22 cellular contexts compared by ENCODE assay signal in the genomic region with DNA sequence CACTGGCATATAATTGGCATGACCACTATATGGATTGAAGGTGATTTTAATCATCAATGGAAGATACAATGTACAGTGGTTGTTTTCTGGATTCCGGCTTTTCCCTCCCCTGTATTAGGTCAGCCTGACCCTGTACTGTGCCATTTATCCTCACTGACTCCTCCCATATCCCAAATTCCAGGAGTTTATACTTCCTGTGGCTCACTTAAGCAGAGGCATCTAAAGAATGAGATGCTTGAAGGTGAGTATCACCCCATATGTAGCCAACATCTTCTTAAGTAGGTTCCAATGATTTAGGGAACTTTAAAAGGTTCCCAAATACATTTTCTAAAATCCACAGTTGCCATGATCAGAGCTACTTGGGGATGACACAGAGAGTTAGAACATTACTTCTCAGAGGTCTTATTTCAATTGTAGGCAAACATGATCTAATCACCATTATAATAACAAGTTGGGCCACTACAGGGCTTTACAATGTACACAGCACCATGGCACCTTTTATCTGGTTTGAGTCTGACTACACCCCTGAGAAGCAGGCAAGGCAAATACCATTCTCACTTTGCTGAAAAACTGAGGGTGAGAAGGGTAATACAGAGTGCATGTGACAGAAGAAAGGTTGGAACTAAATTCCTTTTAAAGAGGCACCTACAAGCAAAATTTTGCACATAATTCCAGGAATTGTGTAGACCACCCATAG.
DNase-seq lines count a peak whose midpoint lies in the region; ATAC-seq, FAIRE-seq and TF ChIP-seq lines count a peak whose summit lies in the region.
"Had no signal": no experiment of that assay in that cellular context is flagged by ENCODE, and none has a peak within 500 bp of the region (broad histone marks: within the 10 kb centered on the region; RNA-seq: fewer than 3 reads in every experiment).

No MANE protein-coding gene starts in this region.

- no peak overlapping the region for H3K4me3 ChIP-seq in GM23338
- no peak overlapping the region for H3K4me3 ChIP-seq in GM12878
- H3K4me3 ChIP-seq: A549; BLaER1 treated with 17β-estradiol and CSF1 and Interleukin-3, amounts not matched to agents 10 nM and 100 nM had no signal

- no peaks in the 10 kb centered on the region for H3K27me3 Mint-ChIP-seq in GM23338 (ENCODE audit: insufficient read depth, low read depth, poor library complexity)
- H3K27me3 Mint-ChIP-seq: CD4-positive, alpha-beta T cell; CD8-positive, alpha-beta memory T cell had no signal

- H2AFZ ChIP-seq in GM23338: no peak overlapping the region
- H2AFZ ChIP-seq in GM12878 (ENCODE audit: control insufficient read depth, low read depth, low read length): no peak overlapping the region

- TF ChIP-seq RAD21 in GM12878 (IDR thresholded peaks at IDR 0.05; ENCODE audit: insufficient read depth, low read depth, low read length): no peak

- no peak overlapping the region for H3K4me3 Mint-ChIP-seq in GM23338
- H3K4me3 Mint-ChIP-seq: CD14-positive monocyte; CD4-positive, alpha-beta T cell; CD8-positive, alpha-beta memory T cell had no signal

- TF ChIP-seq CTCF in GM23338 (conservative IDR thresholded peaks at IDR 0.05; ENCODE audit: low read depth in 2 of 2): no peak
- no peak for TF ChIP-seq CTCF in GM12878 (IDR thresholded peaks at IDR 0.05 in 2 of 3, conservative IDR thresholded peaks at IDR 0.05 in 1 of 3; ENCODE audit: control insufficient read depth in 2 of 3, extremely low read depth in 1 of 3, insufficient read depth in 1 of 3, low read depth in 3 of 3, low read length in 3 of 3)

- BruUV-seq in GM12878 (replicated peaks; lab: Mats Ljungman, UMichigan): no TSS peak

- in situ Hi-C loops in GM12878 (cut with MboI): no loop called here

- intact Hi-C loops in GM12878 (cut with micrococcal nuclease; ENCODE audit: unreplicated experiment): loop anchor here (5.0 kb wide), 1 partner anchor 53 kb away; no protein-coding TSS in a partner anchor

- SMC1A ChIA-PET in GM12878 (lab: Charles Lee; ENCODE audit: uncharacterized antibody, unreplicated experiment): interaction anchor here (1.2 kb wide), 1 partner anchor 40 kb away, joined by 3 read pairs; no protein-coding TSS in a partner anchor

- H4K20me1 ChIP-seq in GM23338 (replicated peaks; ENCODE audit: insufficient read depth) (no peaks in the 10 kb centered on the region), GM12878 (ENCODE audit: control insufficient read depth, insufficient read depth) (no peaks in the 10 kb centered on the region)
- H4K20me1 ChIP-seq: BLaER1 treated with 17β-estradiol and CSF1 and Interleukin-3, amounts not matched to agents 10 nM and 100 nM had no signal

- H3K27ac ChIP-seq in GM23338 (ENCODE audit: low read depth): no peak overlapping the region
- H3K27ac ChIP-seq in GM12878 (ENCODE audit: control insufficient read depth, insufficient read depth): no peak overlapping the region
- H3K27ac ChIP-seq: A549; BLaER1 treated with 17β-estradiol and CSF1 and Interleukin-3, amounts not matched to agents 10 nM and 100 nM had no signal

- TF ChIP-seq EP300 in GM12878 (IDR thresholded peaks at IDR 0.05; ENCODE audit: borderline replicate concordance in 1 of 2, control insufficient read depth in 1 of 2, low read depth in 2 of 2, low read length in 2 of 2): no peak

- ATAC-seq in GM23338 (peak; percentile 57), GM12878 (peak; percentile 39), GM18505 (IDR thresholded peaks at IDR 0.05; ENCODE audit: unreplicated experiment) (no peak)
- ATAC-seq: A549 had no signal

- 46% methylated on average over 1 of the region's 1 CpG for WGBS in GM12878 (ENCODE audit: insufficient coverage, insufficient replicate concordance, low lambda C conversion rate, missing lambda C conversion rate)

- DNase-seq in GM12892 (ENCODE audit: insufficient read length): no peak
- DNase-seq in GM23338 (ENCODE audit: low spot score): peak; percentile 14
- DNase-seq in GM12878 (ENCODE audit: low read depth, low spot score): no peak
- DNase-seq in kidney tubule cell (ENCODE audit: low spot score): peak; percentile 16
- no peak for DNase-seq in activated CD8-positive, alpha-beta memory T cell treated with anti-CD3 and anti-CD28 coated beads for 24 hours
- no peak for DNase-seq in NCI-H524 (lab: John Stamatoyannopoulos, UW)
- DNase-seq: 8988T; ACHN; AML-193; BE2C; CD4-positive, alpha-beta T cell; CD8-positive, alpha-beta memory T cell; DMS 273 treated with DMSO at 0.1 percent for 48 hours; DND-41; H7; HCEC 1CT had no signal

- CTCF ChIA-PET in GM12878 (lab: Yijun Ruan, JAX): interaction anchor here (0.7 to 1.6 kb wide), 3 partner anchors 45 to 392 kb away, joined by 3 to 4 read pairs (median 4); no protein-coding TSS in a partner anchor

- H3K4me2 ChIP-seq in GM23338: no peak overlapping the region
- H3K4me2 ChIP-seq in GM12878 (ENCODE audit: control insufficient read depth, insufficient read depth): no peak overlapping the region
- H3K4me2 ChIP-seq: A549; BLaER1 treated with 17β-estradiol and CSF1 and Interleukin-3, amounts not matched to agents 10 nM and 100 nM had no signal

- H3K4me1 ChIP-seq in GM23338 (ENCODE audit: insufficient read depth): peaks cover 4% of the 10 kb centered on the region; the same call in 1 of the 2 replicates
- no peaks in the 10 kb centered on the region for H3K4me1 ChIP-seq in GM12878 (ENCODE audit: control insufficient read depth, insufficient read depth, low read length)
- H3K4me1 ChIP-seq: A549, BE2C had no signal

- TF ChIP-seq POLR2A in GM12892 (IDR thresholded peaks at IDR 0.05; ENCODE audit: low read depth, low read length) (no peak), GM12878 (IDR thresholded peaks at IDR 0.05; ENCODE audit: low read depth, low read length) (no peak), GM18505 (IDR thresholded peaks at IDR 0.05; ENCODE audit: borderline replicate concordance, extremely low read depth, insufficient read depth, insufficient read length) (no peak)

- RAD21 ChIA-PET in GM12878 (lab: Charles Lee; ENCODE audit: unreplicated experiment): interaction anchor here (1.7 kb wide), 1 partner anchor 44 kb away, joined by 5 read pairs; no protein-coding TSS in a partner anchor

- no peaks in the 10 kb centered on the region for H3K36me3 Mint-ChIP-seq in GM23338 (ENCODE audit: low read depth)
- H3K36me3 Mint-ChIP-seq: CD14-positive monocyte; CD8-positive, alpha-beta memory T cell had no signal

- H3K36me3 ChIP-seq in GM23338 (ENCODE audit: insufficient read depth): no peaks in the 10 kb centered on the region
- no peaks in the 10 kb centered on the region for H3K36me3 ChIP-seq in GM12878 (ENCODE audit: control insufficient read depth in 2 of 2, insufficient read depth in 2 of 2, low read length in 1 of 2)
- H3K36me3 ChIP-seq: BE2C had no signal

- H3K9me3 Mint-ChIP-seq in GM23338: no peaks in the 10 kb centered on the region

- H3K27ac Mint-ChIP-seq in GM23338: no peak overlapping the region
- H3K27ac Mint-ChIP-seq: CD14-positive monocyte; CD4-positive, alpha-beta T cell; CD8-positive, alpha-beta memory T cell had no signal

- POLR2A ChIA-PET in GM12878 (lab: Charles Lee): no interaction called here

- no peaks in the 10 kb centered on the region for H3F3A ChIP-seq in GM23338 (replicated peaks; ENCODE audit: low read depth)

- no peaks in the 10 kb centered on the region; the same call in 2 of the 3 replicates for H3K9me3 ChIP-seq in GM12878 (replicated peaks; ENCODE audit: control insufficient read depth, insufficient read depth, low read length)
- H3K9me3 ChIP-seq: A549, BE2C had no signal

- H3K27me3 ChIP-seq in GM23338 (ENCODE audit: insufficient read depth) (no peaks in the 10 kb centered on the region), GM12878 (replicated peaks in 1 of 2; ENCODE audit: control insufficient read depth in 2 of 2, insufficient read depth in 2 of 2, low read length in 1 of 2) (no peaks in the 10 kb centered on the region)
- H3K27me3 ChIP-seq: BE2C; BLaER1 treated with 17β-estradiol and CSF1 and Interleukin-3, amounts not matched to agents 10 nM and 100 nM had no signal

- peaks cover 14% of the 10 kb centered on the region for H3K4me1 Mint-ChIP-seq in GM23338
- H3K4me1 Mint-ChIP-seq: CD14-positive monocyte; CD8-positive, alpha-beta memory T cell had no signal

- FAIRE-seq in GM12892 (lab: Jason Lieb, UNC) (peak; percentile 85), GM12878 (lab: Jason Lieb, UNC) (no peak)
- FAIRE-seq: A549, D721Med, H1 had no signal

- no peaks in the 10 kb centered on the region for H3K9me2 ChIP-seq in GM23338 (ENCODE audit: insufficient read depth)

- H3K79me2 ChIP-seq in GM23338 (replicated peaks; ENCODE audit: insufficient read depth) (no peaks in the 10 kb centered on the region), GM12878 (ENCODE audit: control insufficient read depth, insufficient read depth, low read length) (no peaks in the 10 kb centered on the region)

- H3K9ac ChIP-seq in GM12878 (ENCODE audit: control insufficient read depth, insufficient read depth, low read length): no peak overlapping the region
- H3K9ac ChIP-seq: BLaER1 treated with 17β-estradiol and CSF1 and Interleukin-3, amounts not matched to agents 10 nM and 100 nM had no signal

TF ChIP-seq in GM12878, 131 proteins besides CTCF, POLR2A, EP300 and RAD21 (continues in another document):
- TF ChIP-seq TAF1 (IDR thresholded peaks at IDR 0.05; ENCODE audit: borderline replicate concordance, low read depth, low read length) (no peak), ZNF274 (IDR thresholded peaks at IDR 0.05; ENCODE audit: insufficient read depth, insufficient read length) (no peak), RCOR1 (conservative IDR thresholded peaks at IDR 0.05; ENCODE audit: low read depth, low read length) (no peak), HDGF (IDR thresholded peaks at IDR 0.05) (no peak), BACH1 (IDR thresholded peaks at IDR 0.05; ENCODE audit: borderline replicate concordance) (no peak)
- TF ChIP-seq, protein P1, sequence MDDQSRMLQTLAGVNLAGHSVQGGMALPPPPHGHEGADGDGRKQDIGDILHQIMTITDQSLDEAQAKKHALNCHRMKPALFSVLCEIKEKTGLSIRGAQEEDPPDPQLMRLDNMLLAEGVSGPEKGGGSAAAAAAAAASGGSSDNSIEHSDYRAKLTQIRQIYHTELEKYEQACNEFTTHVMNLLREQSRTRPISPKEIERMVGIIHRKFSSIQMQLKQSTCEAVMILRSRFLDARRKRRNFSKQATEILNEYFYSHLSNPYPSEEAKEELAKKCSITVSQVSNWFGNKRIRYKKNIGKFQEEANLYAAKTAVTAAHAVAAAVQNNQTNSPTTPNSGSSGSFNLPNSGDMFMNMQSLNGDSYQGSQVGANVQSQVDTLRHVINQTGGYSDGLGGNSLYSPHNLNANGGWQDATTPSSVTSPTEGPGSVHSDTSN (IDR thresholded peaks at IDR 0.05; ENCODE audit: insufficient replicate concordance, low read depth, low read length): no peak
- TF ChIP-seq, protein P2, sequence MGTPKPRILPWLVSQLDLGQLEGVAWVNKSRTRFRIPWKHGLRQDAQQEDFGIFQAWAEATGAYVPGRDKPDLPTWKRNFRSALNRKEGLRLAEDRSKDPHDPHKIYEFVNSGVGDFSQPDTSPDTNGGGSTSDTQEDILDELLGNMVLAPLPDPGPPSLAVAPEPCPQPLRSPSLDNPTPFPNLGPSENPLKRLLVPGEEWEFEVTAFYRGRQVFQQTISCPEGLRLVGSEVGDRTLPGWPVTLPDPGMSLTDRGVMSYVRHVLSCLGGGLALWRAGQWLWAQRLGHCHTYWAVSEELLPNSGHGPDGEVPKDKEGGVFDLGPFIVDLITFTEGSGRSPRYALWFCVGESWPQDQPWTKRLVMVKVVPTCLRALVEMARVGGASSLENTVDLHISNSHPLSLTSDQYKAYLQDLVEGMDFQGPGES (IDR thresholded peaks at IDR 0.05): no peak

Comparison
In these comparisons a context has a peak if more than half of its experiments do, and no peak if none do; other contexts are left out.
1. DNase-seq: peak in GM23338 (single experiment) and kidney tubule cell (single experiment); none in GM12892 (single experiment), GM12878 (single experiment), activated CD8-positive, alpha-beta memory T cell treated with anti-CD3 and anti-CD28 coated beads for 24 hours (single experiment) and NCI-H524 (0 of 2).